In genomic region chr16:83967838-83968482, GRCh38 we compare ENCODE assay signal across 8 cellular contexts. TPM values are rescaled to one million over a fixed set of nuclear protein-coding genes. Genes with fewer than 3 reads are reported as not detected.
A peak's percentile ranks its signal among the peaks of the same experiment; 100 is the strongest.
DNase-seq lines count a peak whose midpoint lies in the region; ATAC-seq and TF ChIP-seq lines count a peak whose summit lies in the region.

Gene NECAB2, plus strand, starts transcription at chr16:83968244. Its CDS starts 405 bp downstream, at chr16:83968649.

- H3K4me2 ChIP-seq in parathyroid adenoma (ENCODE audit: low read length): no peak within 1 kb of the TSS

- peak within 1 kb of the TSS; percentile 11 for H3K9ac ChIP-seq in parathyroid adenoma

- no peak within 1 kb of the TSS for H3K27ac ChIP-seq in parathyroid adenoma

- H3K4me3 Mint-ChIP-seq in activated T-cell treated with anti-CD3 and anti-CD28 coated beads, Interleukin-2, amount 50 U/mL, for 72 hours: peak within 1 kb of the TSS; percentile 60 to 73

- no peaks in the 10 kb centered on the region for H3K9me3 ChIP-seq in parathyroid adenoma (ENCODE audit: control insufficient read depth, low read length)

- H3K79me2 ChIP-seq in parathyroid adenoma: no peaks in the 10 kb centered on the region

- peak; percentile 60 for DNase-seq in DMS53 (lab: John Stamatoyannopoulos, UW)
- no peak for DNase-seq in HFF-Myc (ENCODE audit: extremely low read depth, low read depth)
- peak; percentile 53 to 60 for DNase-seq in activated T-cell treated with anti-CD3 and anti-CD28 coated beads, Interleukin-2, amount 50 U/mL, for 72 hours
- DNase-seq in Right ventricle myocardium inferior (ENCODE audit: missing footprints): peak; percentile 84

- no peaks in the 10 kb centered on the region for H3K4me1 Mint-ChIP-seq in activated T-cell treated with anti-CD3 and anti-CD28 coated beads, Interleukin-2, amount 50 U/mL, for 72 hours (ENCODE audit: low read depth)

- TF ChIP-seq CTCF in HFF-Myc (IDR thresholded peaks at IDR 0.05; ENCODE audit: low read depth, low read length, missing control alignments): peak; percentile 26
- TF ChIP-seq CTCF in parathyroid adenoma (IDR thresholded peaks at IDR 0.05): peak; percentile 63

- H3K27ac Mint-ChIP-seq in activated T-cell treated with anti-CD3 and anti-CD28 coated beads, Interleukin-2, amount 50 U/mL, for 72 hours: no peak within 1 kb of the TSS

- no peaks in the 10 kb centered on the region for H3K4me1 ChIP-seq in parathyroid adenoma

- peaks cover 20% of the 10 kb centered on the region for H3K27me3 Mint-ChIP-seq in activated T-cell treated with anti-CD3 and anti-CD28 coated beads, Interleukin-2, amount 50 U/mL, for 72 hours (ENCODE audit: low read depth)

- H3K27me3 ChIP-seq in parathyroid adenoma (ENCODE audit: control insufficient read depth, insufficient read depth, low read length): no peaks in the 10 kb centered on the region

- intact Hi-C loops in Right ventricle myocardium inferior (cut with DNase I): loop anchor here (1.0 to 5.0 kb wide), 2 partner anchors 95 to 209 kb away; no protein-coding TSS in a partner anchor

- peak; percentile 49 to 67 for ATAC-seq in activated T-cell treated with anti-CD3 and anti-CD28 coated beads, Interleukin-2, amount 50 U/mL, for 72 hours (replicated peaks in 1 of 2)
- peak; percentile 65 for ATAC-seq in Right ventricle myocardium inferior
- ATAC-seq in HG03095 (IDR thresholded peaks at IDR 0.05; ENCODE audit: unreplicated experiment): no peak
- no peak for ATAC-seq in HG02571 (IDR thresholded peaks at IDR 0.05; ENCODE audit: unreplicated experiment)
- ATAC-seq in HG03280 (IDR thresholded peaks at IDR 0.05; ENCODE audit: unreplicated experiment): no peak

- no peaks in the 10 kb centered on the region for H3K9me3 Mint-ChIP-seq in activated T-cell treated with anti-CD3 and anti-CD28 coated beads, Interleukin-2, amount 50 U/mL, for 72 hours

- H3K4me3 ChIP-seq in HFF-Myc (replicated peaks; ENCODE audit: low read depth, low read length) (no peak within 1 kb of the TSS), parathyroid adenoma (ENCODE audit: low read depth, low read length) (no peak within 1 kb of the TSS)

- H3K36me3 Mint-ChIP-seq in activated T-cell treated with anti-CD3 and anti-CD28 coated beads, Interleukin-2, amount 50 U/mL, for 72 hours (ENCODE audit: insufficient read depth in 2 of 2): no peaks in the 10 kb centered on the region

- no peaks in the 10 kb centered on the region for H3K36me3 ChIP-seq in parathyroid adenoma (ENCODE audit: control insufficient read depth, insufficient read depth, low read length)

- H2AFZ ChIP-seq in parathyroid adenoma: peak within 1 kb of the TSS; percentile 68

RNA-seq across cellular contexts. Expression of gene NECAB2, which starts in this region (rescaled TPM):
- total RNA-seq in activated T-cell treated with anti-CD3 and anti-CD28 coated beads, Interleukin-2, amount 50 U/mL, for 72 hours: under 1 TPM in 1 of 2 donors, not detected in 1; 0.58 TPM
- 1.8 TPM for total RNA-seq in Right ventricle myocardium inferior

Comparison
In these comparisons a context has a peak if more than half of its experiments do, and no peak if none do; other contexts are left out.
1. Peak in DNase-seq and ATAC-seq in activated T-cell treated with anti-CD3 and anti-CD28 coated beads, Interleukin-2, amount 50 U/mL, for 72 hours; RNA of the gene not detected or under 1 TPM.